18 cellular contexts compared by ENCODE assay signal in the genomic region with DNA sequence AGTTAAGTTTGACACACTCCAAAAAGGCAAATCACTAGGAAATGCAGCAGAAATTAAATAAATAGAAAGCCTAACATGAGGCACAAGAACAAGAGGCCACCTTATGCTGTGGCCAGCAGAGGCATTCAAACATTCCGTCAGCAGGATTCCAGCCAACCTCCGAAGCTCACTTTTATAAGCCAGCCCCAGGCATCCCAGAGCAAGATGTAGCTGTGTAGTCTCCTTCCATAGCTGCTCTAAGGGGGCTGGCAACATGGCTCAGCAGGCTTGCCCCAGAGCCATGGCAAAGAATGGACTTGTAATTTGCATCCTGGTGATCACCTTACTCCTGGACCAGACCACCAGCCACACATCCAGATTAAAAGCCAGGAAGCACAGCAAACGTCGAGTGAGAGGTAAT. TPM values are rescaled to one million over a fixed set of nuclear protein-coding genes. Genes with fewer than 3 reads are reported as not detected.
"Had no signal": no experiment of that assay in that cellular context is flagged by ENCODE, and none has a peak within 500 bp of the region (broad histone marks: within the 10 kb centered on the region; RNA-seq: fewer than 3 reads in every experiment).

A gene with protein sequence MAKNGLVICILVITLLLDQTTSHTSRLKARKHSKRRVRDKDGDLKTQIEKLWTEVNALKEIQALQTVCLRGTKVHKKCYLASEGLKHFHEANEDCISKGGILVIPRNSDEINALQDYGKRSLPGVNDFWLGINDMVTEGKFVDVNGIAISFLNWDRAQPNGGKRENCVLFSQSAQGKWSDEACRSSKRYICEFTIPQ (plus strand): TSS at position 202 of the 400 bp plus-strand sequence. CDS start 79 bp downstream, at position 281.

- H3K9me3 ChIP-seq: gastrocnemius medialis, heart left ventricle, left lung had no signal

- H3K27me3 ChIP-seq: gastrocnemius medialis had no signal

- H3K27ac ChIP-seq: gastrocnemius medialis, heart left ventricle, left lung had no signal

- H3K27me3 Mint-ChIP-seq: dendritic cell treated with granulocyte-macrophage colony-stimulating factor and Interleukin-4, amounts not matched to agents 40 ng/mL and 50 ng/mL, for 4 days had no signal

- H3K4me3 ChIP-seq: gastrocnemius medialis, heart left ventricle, left lung had no signal

- H3K36me3 ChIP-seq: gastrocnemius medialis, heart left ventricle, left lung had no signal

- H3K36me3 Mint-ChIP-seq: activated naive CD8-positive, alpha-beta T cell treated with anti-CD3 and anti-CD28 coated beads for 36 hours; memory B cell; natural killer cell; type B pancreatic cell had no signal

- ATAC-seq: gastrocnemius medialis, heart left ventricle, left lung, natural killer cell had no signal

- H3K4me3 Mint-ChIP-seq: activated CD4-positive, alpha-beta T cell treated with anti-CD3 and anti-CD28 coated beads, Interleukin-2, amount 10 ng/mL, durations not matched to agents 7 days and 5 days; activated naive CD8-positive, alpha-beta T cell treated with anti-CD3 and anti-CD28 coated beads for 36 hours; activated T-helper 1 cell treated with anti-CD3 and anti-CD28 coated beads, Interleukin-12 subunit alpha, Interleukin-12 subunit beta, Interleukin-2, Interleukin-4 antibody, amounts not matched to agents 30 ng/mL and 10 ng/mL and 1 ng/mL, durations not matched to agents 14 hours and 24 hours and 36 hours; dendritic cell treated with granulocyte-macrophage colony-stimulating factor and Interleukin-4, amounts not matched to agents 40 ng/mL and 50 ng/mL, for 4 days; memory B cell; natural killer cell; type B pancreatic cell had no signal

- H3K4me1 Mint-ChIP-seq: activated naive CD8-positive, alpha-beta T cell treated with anti-CD3 and anti-CD28 coated beads for 36 hours; memory B cell; natural killer cell had no signal

- H3K27ac Mint-ChIP-seq: activated CD4-positive, alpha-beta T cell treated with anti-CD3 and anti-CD28 coated beads, Interleukin-2, amount 10 ng/mL, durations not matched to agents 7 days and 5 days; activated naive CD8-positive, alpha-beta T cell treated with anti-CD3 and anti-CD28 coated beads for 36 hours; activated T-helper 1 cell treated with anti-CD3 and anti-CD28 coated beads, Interleukin-12 subunit alpha, Interleukin-12 subunit beta, Interleukin-2, Interleukin-4 antibody, amounts not matched to agents 30 ng/mL and 10 ng/mL and 1 ng/mL, durations not matched to agents 14 hours and 24 hours and 36 hours; dendritic cell treated with granulocyte-macrophage colony-stimulating factor and Interleukin-4, amounts not matched to agents 40 ng/mL and 50 ng/mL, for 4 days; memory B cell; natural killer cell; type B pancreatic cell had no signal

- H3K9me3 Mint-ChIP-seq: activated CD4-positive, alpha-beta T cell treated with anti-CD3 and anti-CD28 coated beads, Interleukin-2, amount 10 ng/mL, durations not matched to agents 7 days and 5 days; activated naive CD8-positive, alpha-beta T cell treated with anti-CD3 and anti-CD28 coated beads for 36 hours; activated T-helper 1 cell treated with anti-CD3 and anti-CD28 coated beads, Interleukin-12 subunit alpha, Interleukin-12 subunit beta, Interleukin-2, Interleukin-4 antibody, amounts not matched to agents 30 ng/mL and 10 ng/mL and 1 ng/mL, durations not matched to agents 14 hours and 24 hours and 36 hours; dendritic cell treated with granulocyte-macrophage colony-stimulating factor and Interleukin-4, amounts not matched to agents 40 ng/mL and 50 ng/mL, for 4 days; type B pancreatic cell had no signal

- H3K4me1 ChIP-seq: gastrocnemius medialis, heart left ventricle, left lung had no signal

- DNase-seq: activated CD4-positive, alpha-beta T cell treated with anti-CD3 and anti-CD28 coated beads, Interleukin-2, amount 10 ng/mL, durations not matched to agents 7 days and 5 days; activated naive CD8-positive, alpha-beta T cell treated with anti-CD3 and anti-CD28 coated beads for 36 hours; amygdala; cerebellar nuclear complex; gastrocnemius medialis; heart left ventricle; kidney; left lung; natural killer cell; posterior cingulate gyrus; stimulated activated CD4-positive, alpha-beta T cell treated with anti-CD3 and anti-CD28 coated beads, Interleukin-2, amount 100 ng/mL, for 48 hours; stimulated activated naive CD4-positive, alpha-beta T cell treated with Interleukin-2 at 50 U/mL for 16 hours; T-helper 2 cell had no signal

RNA-seq across cellular contexts. Expression of the gene that starts here (rescaled TPM):
- total RNA-seq: activated CD4-positive, alpha-beta T cell treated with anti-CD3 and anti-CD28 coated beads, Interleukin-2, amount 10 ng/mL, durations not matched to agents 7 days and 5 days; activated naive CD8-positive, alpha-beta T cell treated with anti-CD3 and anti-CD28 coated beads for 36 hours; activated T-helper 1 cell treated with anti-CD3 and anti-CD28 coated beads, Interleukin-12 subunit alpha, Interleukin-12 subunit beta, Interleukin-2, Interleukin-4 antibody, amounts not matched to agents 30 ng/mL and 10 ng/mL and 1 ng/mL, durations not matched to agents 14 hours and 24 hours and 36 hours; epithelial cell of proximal tubule; gastrocnemius medialis; heart left ventricle; kidney; left lung; natural killer cell had no signal
- polyA plus RNA-seq: heart left ventricle had no signal
